ENCODE assay signal across 18 cellular contexts in genomic region chr22:47394504-47395440, GRCh38.
DNase-seq lines count a peak whose midpoint lies in the region; ATAC-seq and TF ChIP-seq lines count a peak whose summit lies in the region.
"Had no signal": no experiment of that assay in that cellular context is flagged by ENCODE, and none has a peak within 500 bp of the region (broad histone marks: within the 10 kb centered on the region; RNA-seq: fewer than 3 reads in every experiment).

No MANE protein-coding gene starts in this region.

- H3K36me3 ChIP-seq in suprapubic skin = no peaks in the 10 kb centered on the region
- H3K36me3 ChIP-seq: MG63, SJSA1 had no signal

- H3K4me1 ChIP-seq in suprapubic skin = no peaks in the 10 kb centered on the region

- no peak for ATAC-seq in HG02840 (IDR thresholded peaks at IDR 0.05; ENCODE audit: low FRiP score, unreplicated experiment)
- ATAC-seq: Right ventricle myocardium inferior had no signal

- no peaks in the 10 kb centered on the region for H3K9me3 ChIP-seq in suprapubic skin
- H3K9me3 ChIP-seq: MG63, SJSA1 had no signal

- no peak overlapping the region for H3K4me3 ChIP-seq in suprapubic skin
- H3K4me3 ChIP-seq: MG63, SJSA1 had no signal

- TF ChIP-seq EP300 in suprapubic skin (IDR thresholded peaks at IDR 0.05) = no peak

- peaks cover 13% of the 10 kb centered on the region for H3K27me3 ChIP-seq in suprapubic skin
- H3K27me3 ChIP-seq: MG63, SJSA1 had no signal

- no peak overlapping the region for H3K27ac ChIP-seq in suprapubic skin
- H3K27ac ChIP-seq: 22Rv1, C4-2B, SJSA1 had no signal

- TF ChIP-seq CTCF in suprapubic skin (IDR thresholded peaks at IDR 0.05) = no peak

- 69% methylated on average over 12 of the region's 12 CpGs for WGBS in suprapubic skin

- DNase-seq in DMS53 (lab: John Stamatoyannopoulos, UW) (peak; percentile 18), DMS53 treated with DMSO at 0.1 percent for 48 hours (lab: John Stamatoyannopoulos, UW; ENCODE audit: unreplicated experiment) (no peak), M059J (ENCODE audit: low read depth) (peak; percentile 2), myocyte (ENCODE audit: low read depth) (peak; percentile 14), suprapubic skin (ENCODE audit: low spot score in 2 of 2) (peak; percentile 36 to 50), NCI-H526 treated with DMSO at 0.1 percent for 48 hours (lab: John Stamatoyannopoulos, UW) (no peak)
- no peak for DNase-seq in stimulated activated CD4-positive, alpha-beta T cell treated with anti-CD3 and anti-CD28 coated beads, Interleukin-4, amount 100 ng/mL, for 4 hours
- DNase-seq: DMS79, Kasumi-1, MG63, NCI-H187, NCI-H2107, NCI-H2227 treated with DMSO at 0.1 percent for 48 hours had no signal

- TF ChIP-seq POLR2A in suprapubic skin (IDR thresholded peaks at IDR 0.05) = no peak

Comparison
In these comparisons a context has a peak if more than half of its experiments do, and no peak if none do; other contexts are left out.
1. DNase-seq: peak in DMS53 (single experiment), M059J (single experiment), myocyte (single experiment) and suprapubic skin (2 of 2); none in DMS53 treated with DMSO at 0.1 percent for 48 hours (single experiment), NCI-H526 treated with DMSO at 0.1 percent for 48 hours (single experiment) and stimulated activated CD4-positive, alpha-beta T cell treated with anti-CD3 and anti-CD28 coated beads, Interleukin-4, amount 100 ng/mL, for 4 hours (0 of 2).